ENCODE assay signal across 20 cellular contexts in the genomic region with DNA sequence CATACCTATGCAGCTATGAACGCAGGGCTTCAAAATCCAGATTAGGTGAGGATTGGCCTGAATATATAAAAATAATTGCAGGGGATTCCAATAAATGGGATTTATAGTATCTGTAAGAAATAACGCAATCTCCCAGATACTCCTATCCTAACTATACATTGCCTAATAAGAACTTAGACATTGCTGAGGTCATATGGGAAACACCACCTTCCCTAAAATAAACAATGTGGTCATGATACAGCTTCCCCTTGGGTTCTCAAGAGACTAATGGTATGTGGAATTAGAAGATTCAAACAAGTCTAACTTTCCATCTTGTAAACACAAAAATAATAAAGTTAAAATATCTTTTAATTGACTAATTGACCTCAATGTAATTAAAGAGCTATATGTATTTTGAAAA. TPM values are rescaled to one million over a fixed set of nuclear protein-coding genes. Genes with fewer than 3 reads are reported as not detected.
DNase-seq lines count a peak whose midpoint lies in the region; ATAC-seq and TF ChIP-seq lines count a peak whose summit lies in the region.
"Had no signal": no experiment of that assay in that cellular context is flagged by ENCODE, and none has a peak within 500 bp of the region (broad histone marks: within the 10 kb centered on the region; RNA-seq: fewer than 3 reads in every experiment).

No MANE protein-coding gene starts in this region.

- no peak overlapping the region for H3K9ac ChIP-seq in fibroblast of lung (ENCODE audit: insufficient read depth, low read length)

- no peaks in the 10 kb centered on the region for H4K20me1 ChIP-seq in fibroblast of lung (ENCODE audit: control insufficient read depth, extremely low read depth, insufficient read depth, low read length)

- CTCF ChIA-PET in MCF 10A (lab: Yijun Ruan, JAX), result interaction anchor here (0.6 kb wide), 1 partner anchor 245 kb away, joined by 4 read pairs; no protein-coding TSS in a partner anchor

- POLR2A ChIA-PET in MCF 10A (lab: Yijun Ruan, JAX), result interaction anchor here (0.7 to 2.0 kb wide), 2 partner anchors 9 to 55 kb away, joined by 3 to 4 read pairs; no protein-coding TSS in a partner anchor

- H3K36me3 ChIP-seq in breast epithelium (no peaks in the 10 kb centered on the region), fibroblast of lung (ENCODE audit: control insufficient read depth, insufficient read depth, low read length) (no peaks in the 10 kb centered on the region), upper lobe of right lung (no peaks in the 10 kb centered on the region)

- H3K27ac ChIP-seq in breast epithelium (no peak overlapping the region), fibroblast of lung (ENCODE audit: insufficient read depth, low read length) (no peak overlapping the region), upper lobe of right lung (no peak overlapping the region)
- H3K27ac ChIP-seq: foreskin keratinocyte had no signal

- H3K9me3 ChIP-seq in breast epithelium, result no peaks in the 10 kb centered on the region
- H3K9me3 ChIP-seq in fibroblast of lung (ENCODE audit: control insufficient read depth, insufficient read depth, low read depth, low read length), result no peaks in the 10 kb centered on the region
- no peaks in the 10 kb centered on the region for H3K9me3 ChIP-seq in upper lobe of right lung

- no peaks in the 10 kb centered on the region for H3K9me3 Mint-ChIP-seq in MCF 10A (ENCODE audit: unreplicated experiment)
- H3K9me3 Mint-ChIP-seq: neural crest cell had no signal

- peaks cover 10% of the 10 kb centered on the region for H3K36me3 Mint-ChIP-seq in MCF 10A (ENCODE audit: insufficient read depth, unreplicated experiment)

- DNase-seq in MCF 10A (ENCODE audit: unreplicated experiment) (peak; percentile 42), breast epithelium (ENCODE audit: low spot score in 2 of 2) (no peak), NB4 (ENCODE audit: low read depth) (peak; percentile 67), fibroblast of lung (ENCODE audit: low read depth in 2 of 2) (peak; percentile 13 to 76), upper lobe of right lung (no peak), mucosa of gallbladder (ENCODE audit: low spot score) (no peak), iPS-NIHi7 (ENCODE audit: extremely low spot score) (no peak)
- DNase-seq: activated CD4-positive, CD25-positive, alpha-beta regulatory T cell; CD4-positive, CD25-positive, alpha-beta regulatory T cell; foreskin keratinocyte; hypothalamus; KG1; kidney glomerular epithelial cell; NCI-H510A treated with DMSO at 0.1 percent for 48 hours; stimulated activated CD4-positive, alpha-beta T cell treated with anti-CD3 and anti-CD28 coated beads, Interleukin-4, amount 100 ng/mL, for 4 hours; T-helper 17 cell had no signal

- no peak overlapping the region for H3K27ac Mint-ChIP-seq in MCF 10A (ENCODE audit: low read depth, unreplicated experiment)
- H3K27ac Mint-ChIP-seq: activated naive CD4-positive, alpha-beta T cell treated with anti-CD3 and anti-CD28 coated beads, Interleukin-2, amount 50 U/mL, for 24 hours; T-helper 17 cell had no signal

- H3K79me2 ChIP-seq in fibroblast of lung (ENCODE audit: control insufficient read depth, insufficient read depth, low read length), result peaks cover 74% of the 10 kb centered on the region

- H3K4me1 ChIP-seq in breast epithelium, result no peaks in the 10 kb centered on the region
- no peaks in the 10 kb centered on the region for H3K4me1 ChIP-seq in fibroblast of lung (ENCODE audit: control insufficient read depth, extremely low read depth, insufficient read depth, low read length)
- peaks cover 17% of the 10 kb centered on the region for H3K4me1 ChIP-seq in upper lobe of right lung
- H3K4me1 ChIP-seq: foreskin keratinocyte had no signal

- no peaks in the 10 kb centered on the region for H3K27me3 Mint-ChIP-seq in MCF 10A (ENCODE audit: insufficient read depth, unreplicated experiment)
- H3K27me3 Mint-ChIP-seq: activated naive CD4-positive, alpha-beta T cell treated with anti-CD3 and anti-CD28 coated beads, Interleukin-2, amount 50 U/mL, for 24 hours; CD4-positive, CD25-positive, alpha-beta regulatory T cell; T-helper 17 cell had no signal

- H2AFZ ChIP-seq in fibroblast of lung (ENCODE audit: low read length), result no peak overlapping the region

- TF ChIP-seq POLR2A in breast epithelium (IDR thresholded peaks at IDR 0.05) (no peak), NB4 (IDR thresholded peaks at IDR 0.05; ENCODE audit: extremely low read depth, insufficient read length) (no peak)

- TF ChIP-seq CTCF in MCF 10A (IDR thresholded peaks at IDR 0.05; ENCODE audit: unreplicated experiment) (no peak), breast epithelium (IDR thresholded peaks at IDR 0.05) (no peak), NB4 (IDR thresholded peaks at IDR 0.05; ENCODE audit: low read depth, low read length) (no peak), fibroblast of lung (conservative IDR thresholded peaks at IDR 0.05 in 1 of 2, IDR thresholded peaks at IDR 0.05 in 1 of 2; ENCODE audit: low read depth in 1 of 2, low read length in 2 of 2) (no peak), upper lobe of right lung (IDR thresholded peaks at IDR 0.05) (no peak)

- no TSS peak for BruUV-seq in MCF 10A (replicated peaks; lab: Mats Ljungman, UMichigan)

- no peak overlapping the region for H3K4me3 ChIP-seq in breast epithelium
- H3K4me3 ChIP-seq in NB4 (ENCODE audit: low read depth, low read length), result no peak overlapping the region
- H3K4me3 ChIP-seq in fibroblast of lung (replicated peaks in 1 of 4; ENCODE audit: control extremely low read depth in 1 of 4, insufficient read depth in 1 of 4, low read depth in 3 of 4, low read length in 4 of 4), result no peak overlapping the region
- no peak overlapping the region for H3K4me3 ChIP-seq in upper lobe of right lung

- H3K27me3 ChIP-seq in breast epithelium (no peaks in the 10 kb centered on the region), fibroblast of lung (ENCODE audit: control insufficient read depth, insufficient read depth, low read length) (no peaks in the 10 kb centered on the region), upper lobe of right lung (no peaks in the 10 kb centered on the region)
- H3K27me3 ChIP-seq: foreskin keratinocyte had no signal

- intact Hi-C loops in MCF 10A (cut with micrococcal nuclease), result no loop called here
- intact Hi-C loops in breast epithelium (cut with DNase I; ENCODE audit: low total_unique reads), result no loop called here
- intact Hi-C loops in upper lobe of right lung (cut with DNase I), result no loop called here

- H3K4me3 Mint-ChIP-seq in MCF 10A (ENCODE audit: unreplicated experiment), result no peak overlapping the region
- H3K4me3 Mint-ChIP-seq: CD4-positive, CD25-positive, alpha-beta regulatory T cell; neural crest cell; T-helper 17 cell had no signal

- no peak overlapping the region for H3K4me2 ChIP-seq in fibroblast of lung (ENCODE audit: extremely low read depth, insufficient read depth, low read length)

- peak; percentile 67 for ATAC-seq in upper lobe of right lung
- no peak for ATAC-seq in GM21367 (IDR thresholded peaks at IDR 0.05; ENCODE audit: unreplicated experiment)
- ATAC-seq: foreskin keratinocyte, Right ventricle myocardium inferior, T-helper 17 cell had no signal

- H3K4me1 Mint-ChIP-seq in MCF 10A (ENCODE audit: insufficient read depth, unreplicated experiment), result peaks cover 35% of the 10 kb centered on the region

RNA-seq across cellular contexts. Expression of gene UBE3A, which starts 28.2 kb away (rescaled TPM):
- total RNA-seq in MCF 10A (2022) (81.2 and 101 TPM in 2 replicates), breast epithelium (100 to 1,000 TPM in 1 of 3 donors, 10 to 100 TPM in 2; 60.2 to 103 (median 80.0) TPM), fibroblast of lung (67.8 and 71.5 TPM in 2 replicates), upper lobe of right lung (93.1 TPM), mucosa of gallbladder (105 TPM)
- polyA plus RNA-seq in fibroblast of lung, result 29.3 and 37.2 TPM in 2 replicates
- polyA plus RNA-seq in fibroblast of lung (2012), result 26.5 and 27.8 TPM in 2 replicates
- polyA minus RNA-seq in fibroblast of lung (ENCODE audit: low replicate concordance), result 26.5 and 28.2 TPM in 2 replicates

Comparison
In these comparisons a context has a peak if more than half of its experiments do, and no peak if none do; other contexts are left out.
1. DNase-seq: peak in MCF 10A (single experiment), NB4 (single experiment) and fibroblast of lung (2 of 2); none in breast epithelium (0 of 2), upper lobe of right lung (single experiment), mucosa of gallbladder (single experiment) and iPS-NIHi7 (single experiment).